In genomic region chr4:89305712-89306437, GRCh38 we compare ENCODE assay signal across 8 cellular contexts. TPM values are rescaled to one million over a fixed set of nuclear protein-coding genes. Genes with fewer than 3 reads are reported as not detected.
DNase-seq lines count a peak whose midpoint lies in the region; ATAC-seq and TF ChIP-seq lines count a peak whose summit lies in the region.

No MANE protein-coding gene starts in this region.

- intact Hi-C loops in mammary epithelial cell (cut with micrococcal nuclease) = no loop called here

- CTCF ChIA-PET in mammary epithelial cell (lab: Charles Lee; ENCODE audit: low non-redundant PET) = no interaction called here

- H3K4me1 ChIP-seq in BLaER1 (peaks cover 59% of the 10 kb centered on the region), mammary epithelial cell (ENCODE audit: insufficient read depth, low read length) (peaks cover 6% of the 10 kb centered on the region), mesodermal cell (ENCODE audit: control insufficient read depth, insufficient read depth, low read length, poor library complexity, severe bottlenecking) (peaks cover 8% of the 10 kb centered on the region), gastroesophageal sphincter (peaks cover 0 to 17% (median 0%) of the 10 kb centered on the region in 3 donors), tibial nerve (peaks cover 0 to 14% (median 9%) of the 10 kb centered on the region in 4 donors)

- BruUV-seq in mammary epithelial cell (replicated peaks; lab: Mats Ljungman, UMichigan) = no TSS peak

- peak overlapping the region; percentile 90 for H3K4me2 ChIP-seq in BLaER1
- no peak overlapping the region for H3K4me2 ChIP-seq in mammary epithelial cell (ENCODE audit: insufficient read depth, low read depth, low read length)

- TF ChIP-seq POLR2A in gastroesophageal sphincter (IDR thresholded peaks at IDR 0.05) = no peak
- TF ChIP-seq POLR2A in tibial nerve (IDR thresholded peaks at IDR 0.05) = no peak

- in situ Hi-C loops in mammary epithelial cell (cut with MboI; ENCODE audit: low sequenced_read_pairs in 2 of 2) = no loop called here

- H3K27me3 ChIP-seq in BLaER1 = peaks cover 4% of the 10 kb centered on the region; the same call in 1 of the 2 replicates
- H3K27me3 ChIP-seq in mammary epithelial cell (ENCODE audit: insufficient read depth, low read length) = peaks cover 20% of the 10 kb centered on the region
- H3K27me3 ChIP-seq in gastroesophageal sphincter = no peaks in the 10 kb centered on the region
- no peaks in the 10 kb centered on the region for H3K27me3 ChIP-seq in tibial nerve

- peak overlapping the region; percentile 90 for H3K4me3 ChIP-seq in BLaER1
- no peak overlapping the region for H3K4me3 ChIP-seq in mammary epithelial cell (replicated peaks in 1 of 3; ENCODE audit: insufficient read depth in 1 of 3, low read depth in 2 of 3, low read length in 3 of 3)
- H3K4me3 ChIP-seq in mesodermal cell (ENCODE audit: extremely low read depth, insufficient read depth, low read length, poor library complexity, severe bottlenecking) = no peak overlapping the region
- peak overlapping the region in 1 of 2 donors; percentile 71 for H3K4me3 ChIP-seq in gastroesophageal sphincter
- H3K4me3 ChIP-seq in tibial nerve = peak overlapping the region in 2 of 4 donors; percentile 61 to 80

- peak; percentile 11 for DNase-seq in NCI-H345 (lab: John Stamatoyannopoulos, UW)
- DNase-seq in mammary epithelial cell = peak; percentile 11
- no peak for DNase-seq in tibial nerve (ENCODE audit: low spot score in 2 of 2)
- DNase-seq in GDM1 (lab: John Stamatoyannopoulos, UW) = no peak
- DNase-seq in NCI-H1694 (lab: John Stamatoyannopoulos, UW) = no peak

- no peaks in the 10 kb centered on the region for H4K20me1 ChIP-seq in BLaER1
- H4K20me1 ChIP-seq in mammary epithelial cell (ENCODE audit: insufficient read depth, low read length) = no peaks in the 10 kb centered on the region

- no peaks in the 10 kb centered on the region for H3K9me3 ChIP-seq in BLaER1
- no peaks in the 10 kb centered on the region for H3K9me3 ChIP-seq in mammary epithelial cell (replicated peaks; ENCODE audit: insufficient read depth, low read length)
- H3K9me3 ChIP-seq in mesodermal cell (ENCODE audit: control insufficient read depth, low read length) = no peaks in the 10 kb centered on the region
- H3K9me3 ChIP-seq in gastroesophageal sphincter = no peaks in the 10 kb centered on the region
- H3K9me3 ChIP-seq in tibial nerve = no peaks in the 10 kb centered on the region

- H2AFZ ChIP-seq in mammary epithelial cell (ENCODE audit: low read depth, low read length) = no peak overlapping the region

- WGBS in mammary epithelial cell (ENCODE audit: low coverage, missing lambda C conversion rate) = 86% methylated on average over 8 of the region's 8 CpGs
- WGBS in mesodermal cell (ENCODE audit: insufficient coverage in 2 of 2), 2 experiments = 74 to 97% methylated on average over 3 of the region's 8 CpGs
- WGBS in gastroesophageal sphincter (ENCODE audit: low coverage in 1 of 2), 2 donors = 75 to 80% methylated on average over 6 to 8 of the region's 8 CpGs
- 68 to 80% methylated on average over 8 of the region's 8 CpGs for WGBS in tibial nerve, 2 donors

- no peaks in the 10 kb centered on the region for H3K79me2 ChIP-seq in mammary epithelial cell (ENCODE audit: insufficient read depth, low read length)

- H3K27ac ChIP-seq in BLaER1 (0 out of 2 replicates have a peak overlapping the region, but pooled peaks have one; percentile 28), mammary epithelial cell (ENCODE audit: insufficient read depth, low read depth, low read length) (no peak overlapping the region), mesodermal cell (ENCODE audit: low read depth, low read length, severe bottlenecking) (peak overlapping the region; percentile 11), gastroesophageal sphincter (no peak overlapping the region), tibial nerve (peak overlapping the region in 1 of 4 donors; percentile 20)

- dilution Hi-C loops in mammary epithelial cell (cut with HindIII; ENCODE audit: low sequenced_read_pairs) = no loop called here

- H3K9ac ChIP-seq in BLaER1 = peak overlapping the region; percentile 81; the same call in 1 of the 2 replicates
- no peak overlapping the region for H3K9ac ChIP-seq in mammary epithelial cell (ENCODE audit: insufficient read depth, low read length)

- TF ChIP-seq CTCF in mammary epithelial cell (conservative IDR thresholded peaks at IDR 0.05 in 1 of 2, IDR thresholded peaks at IDR 0.05 in 1 of 2; ENCODE audit: extremely low read depth in 1 of 2, insufficient read depth in 1 of 2, low read depth in 1 of 2, low read length in 2 of 2) (no peak), gastroesophageal sphincter (IDR thresholded peaks at IDR 0.05) (no peak), tibial nerve (IDR thresholded peaks at IDR 0.05) (no peak)

- TF ChIP-seq EP300 in gastroesophageal sphincter (IDR thresholded peaks at IDR 0.05) (no peak), tibial nerve (IDR thresholded peaks at IDR 0.05) (no peak)

- ATAC-seq in gastroesophageal sphincter = no peak

- H3K36me3 ChIP-seq in BLaER1 = no peaks in the 10 kb centered on the region
- H3K36me3 ChIP-seq in mammary epithelial cell (ENCODE audit: insufficient read depth, low read length) = no peaks in the 10 kb centered on the region
- H3K36me3 ChIP-seq in mesodermal cell (ENCODE audit: control insufficient read depth, insufficient read depth, low read length) = no peaks in the 10 kb centered on the region
- H3K36me3 ChIP-seq in gastroesophageal sphincter = no peaks in the 10 kb centered on the region
- H3K36me3 ChIP-seq in tibial nerve = no peaks in the 10 kb centered on the region

RNA-seq across cellular contexts. Expression of gene GPRIN3, which starts 1.7 kb away (rescaled TPM):
- total RNA-seq in mammary epithelial cell (under 1 TPM in 1 of 2 donors, not detected in 1; under 0.01 TPM), gastroesophageal sphincter (1 to 10 TPM; 2.4 to 4.3 (median 2.7) TPM), tibial nerve (1 to 10 TPM; 2.3 to 5.2 (median 4.6) TPM)
- not detected for polyA plus RNA-seq in mammary epithelial cell
- polyA minus RNA-seq in mammary epithelial cell = not detected
- polyA plus RNA-seq in mesodermal cell (2013, experiment 1 of 2) = 2.2 TPM
- polyA plus RNA-seq in mesodermal cell (2013, experiment 2 of 2) = 1.9 TPM

Comparison
In these comparisons a context has a peak if more than half of its experiments do, and no peak if none do; other contexts are left out.
1. H3K27ac ChIP-seq: peak in BLaER1 (single experiment) and mesodermal cell (single experiment); none in mammary epithelial cell (single experiment) and gastroesophageal sphincter (0 of 4).
2. DNase-seq: peak in NCI-H345 (single experiment) and mammary epithelial cell (single experiment); none in tibial nerve (0 of 2), GDM1 (single experiment) and NCI-H1694 (single experiment).